Comparison of ENCODE assay signal across 20 cellular contexts in the genomic region with DNA sequence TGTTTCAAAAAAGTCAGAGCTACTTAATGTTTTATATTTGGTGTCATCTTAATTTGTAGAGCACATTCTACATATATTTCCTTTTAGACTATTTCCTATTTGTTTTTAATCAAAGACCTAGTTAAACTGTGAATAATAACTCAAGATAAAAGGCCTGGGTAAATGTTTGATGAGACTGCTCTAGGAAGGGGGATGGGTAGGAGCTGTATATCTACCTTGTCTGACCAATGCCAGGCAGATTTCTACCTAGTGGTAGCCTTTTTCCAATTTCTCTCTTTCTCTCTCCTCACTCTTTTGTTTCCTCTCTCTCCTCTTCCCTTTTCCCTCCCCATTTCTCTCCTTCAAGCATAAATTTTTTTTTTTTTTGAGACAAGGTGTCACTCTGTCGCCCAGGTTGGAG.
"Had no signal": no experiment of that assay in that cellular context is flagged by ENCODE, and none has a peak within 500 bp of the region (broad histone marks: within the 10 kb centered on the region; RNA-seq: fewer than 3 reads in every experiment).

No MANE protein-coding gene starts in this region.

- H3K4me3 ChIP-seq: esophagus muscularis mucosa, gastrocnemius medialis, left ventricle myocardium inferior, lower lobe of right lung, psoas muscle, right atrium auricular region, sigmoid colon, skin epidermis, upper lobe of left lung, uterus had no signal

- H3K9me3 Mint-ChIP-seq: immature natural killer cell; memory B cell; natural killer cell treated with Interleukin-12 subunit alpha and Interleukin-12 subunit beta and Interleukin-15 and Interleukin-18, amount 100 ng/mL, for 72 hours had no signal

- H3K4me1 ChIP-seq: left ventricle myocardium inferior, lower lobe of right lung, psoas muscle, sigmoid colon, upper lobe of left lung, uterus had no signal

- H3K4me3 Mint-ChIP-seq: immature natural killer cell; memory B cell; natural killer cell treated with Interleukin-12 subunit alpha and Interleukin-12 subunit beta and Interleukin-15 and Interleukin-18, amount 100 ng/mL, for 72 hours had no signal

- H3K36me3 Mint-ChIP-seq: memory B cell; natural killer cell treated with Interleukin-12 subunit alpha and Interleukin-12 subunit beta and Interleukin-15 and Interleukin-18, amount 100 ng/mL, for 72 hours had no signal

- H3K27ac ChIP-seq: esophagus muscularis mucosa, gastrocnemius medialis, left ventricle myocardium inferior, lower lobe of right lung, psoas muscle, right atrium auricular region, sigmoid colon, upper lobe of left lung, uterus had no signal

- H3K9me3 ChIP-seq: esophagus muscularis mucosa, gastrocnemius medialis, left ventricle myocardium inferior, lower lobe of right lung, psoas muscle, right atrium auricular region, sigmoid colon, upper lobe of left lung, uterus had no signal

- DNase-seq: cortex of kidney; effector memory CD4-positive, alpha-beta T cell; gastrocnemius medialis; glutamatergic neuron; immature natural killer cell; left ventricle myocardium inferior; lower lobe of right lung; midbrain; occipital lobe; psoas muscle; sigmoid colon; stimulated activated CD4-positive, alpha-beta T cell treated with anti-CD3 and anti-CD28 coated beads, Interleukin-12 subunit alpha, Interleukin-12 subunit beta, amount 100 ng/mL, for 4 hours; stimulated activated naive CD4-positive, alpha-beta T cell treated with Interleukin-2 at 50 U/mL for 16 hours; upper lobe of left lung; uterus had no signal

- H3K36me3 ChIP-seq: esophagus muscularis mucosa, gastrocnemius medialis, left ventricle myocardium inferior, lower lobe of right lung, right atrium auricular region, sigmoid colon, upper lobe of left lung, uterus had no signal

- H3K27me3 Mint-ChIP-seq: memory B cell; natural killer cell treated with Interleukin-12 subunit alpha and Interleukin-12 subunit beta and Interleukin-15 and Interleukin-18, amount 100 ng/mL, for 72 hours had no signal

- H3K27me3 ChIP-seq: esophagus muscularis mucosa, gastrocnemius medialis, right atrium auricular region, sigmoid colon, upper lobe of left lung, uterus had no signal

- ATAC-seq: gastrocnemius medialis; lower lobe of right lung; natural killer cell treated with Interleukin-12 subunit alpha and Interleukin-12 subunit beta and Interleukin-15 and Interleukin-18, amount 100 ng/mL, for 72 hours; psoas muscle had no signal

- H3K27ac Mint-ChIP-seq: immature natural killer cell, memory B cell had no signal
